In genomic region chr5:95924720-95925119, GRCh38 we compare ENCODE assay signal across 10 cellular contexts. TPM values are rescaled to one million over a fixed set of nuclear protein-coding genes. Genes with fewer than 3 reads are reported as not detected.
DNase-seq lines count a peak whose midpoint lies in the region; ATAC-seq and TF ChIP-seq lines count a peak whose summit lies in the region.
"Had no signal": no experiment of that assay in that cellular context is flagged by ENCODE, and none has a peak within 500 bp of the region (broad histone marks: within the 10 kb centered on the region; RNA-seq: fewer than 3 reads in every experiment).

No MANE protein-coding gene starts in this region.

- H3K4me1 ChIP-seq in right atrium auricular region, result peaks cover 0 to 22% of the 10 kb centered on the region in 2 donors
- peaks cover 17% of the 10 kb centered on the region for H3K4me1 ChIP-seq in upper lobe of right lung

- intact Hi-C loops in Right ventricle myocardium superior (cut with DNase I) (no loop called here), upper lobe of right lung (cut with DNase I) (no loop called here)

- no peaks in the 10 kb centered on the region for H3K36me3 ChIP-seq in right atrium auricular region
- no peaks in the 10 kb centered on the region for H3K36me3 ChIP-seq in upper lobe of right lung

- no peaks in the 10 kb centered on the region for H3K9me3 ChIP-seq in right atrium auricular region
- H3K9me3 ChIP-seq in upper lobe of right lung, result no peaks in the 10 kb centered on the region

- no peaks in the 10 kb centered on the region for H3K27me3 ChIP-seq in right atrium auricular region
- no peaks in the 10 kb centered on the region for H3K27me3 ChIP-seq in upper lobe of right lung

- ATAC-seq in Right ventricle myocardium superior (ENCODE audit: poor library complexity) (peak; percentile 75), upper lobe of right lung (peak; percentile 90), HG03521 (IDR thresholded peaks at IDR 0.05; ENCODE audit: unreplicated experiment) (no peak)
- ATAC-seq: T-cell had no signal

- H3K27ac ChIP-seq in right atrium auricular region (no peak overlapping the region), upper lobe of right lung (no peak overlapping the region)

- H3K4me3 ChIP-seq in right atrium auricular region (no peak overlapping the region), foreskin fibroblast (ENCODE audit: low read depth in 1 of 2, low read length in 2 of 2) (no peak overlapping the region), upper lobe of right lung (no peak overlapping the region)

- TF ChIP-seq CTCF in right atrium auricular region (IDR thresholded peaks at IDR 0.05) (no peak), foreskin fibroblast (IDR thresholded peaks at IDR 0.05; ENCODE audit: low read depth, low read length) (no peak), upper lobe of right lung (IDR thresholded peaks at IDR 0.05) (no peak)

- no peak for DNase-seq in Right ventricle myocardium superior
- no peak for DNase-seq in right atrium auricular region (ENCODE audit: low spot score)
- peak; percentile 33 for DNase-seq in NCI-H1105 treated with DMSO at 0.1 percent for 48 hours (lab: John Stamatoyannopoulos, UW)
- DNase-seq in foreskin fibroblast, result peak; percentile 45 to 68
- no peak for DNase-seq in upper lobe of right lung
- no peak for DNase-seq in NCI-H1436 treated with DMSO at 0.1 percent for 48 hours (lab: John Stamatoyannopoulos, UW)
- DNase-seq in activated naive CD4-positive, alpha-beta T cell treated with Interleukin-2 at 50 U/mL for 16 hours, result no peak
- DNase-seq: activated naive CD4-positive, alpha-beta T cell treated with anti-CD3 and anti-CD28 coated beads for 36 hours; T-cell had no signal

RNA-seq across cellular contexts. Expression of gene ELL2, which starts 36.9 kb away (rescaled TPM):
- total RNA-seq in Right ventricle myocardium superior, result 30.8 TPM
- total RNA-seq in right atrium auricular region, result 10 to 100 TPM; 28.8 to 29.1 TPM
- 52.1 TPM for total RNA-seq in upper lobe of right lung

Comparison
In these comparisons a context has a peak if more than half of its experiments do, and no peak if none do; other contexts are left out.
1. DNase-seq: peak in NCI-H1105 treated with DMSO at 0.1 percent for 48 hours (single experiment) and foreskin fibroblast (2 of 2); none in Right ventricle myocardium superior (single experiment), right atrium auricular region (single experiment), upper lobe of right lung (single experiment), NCI-H1436 treated with DMSO at 0.1 percent for 48 hours (single experiment) and activated naive CD4-positive, alpha-beta T cell treated with Interleukin-2 at 50 U/mL for 16 hours (single experiment).